8 cellular contexts compared by ENCODE assay signal in genomic region chr1:39268906-39269305, GRCh38.
DNase-seq lines count a peak whose midpoint lies in the region; TF ChIP-seq lines count a peak whose summit lies in the region.

No MANE protein-coding gene starts in this region.

- H3K4me1 ChIP-seq in NT2/D1 (ENCODE audit: insufficient read depth, insufficient read length) = peaks cover 17% of the 10 kb centered on the region
- peaks cover 62 to 86% (median 85%) of the 10 kb centered on the region in 4 donors for H3K4me1 ChIP-seq in esophagus muscularis mucosa

- H3K4me3 ChIP-seq in NT2/D1 (ENCODE audit: insufficient read length, low read depth) (peak overlapping the region; percentile 24), esophagus muscularis mucosa (peak overlapping the region; percentile 40 to 54 (median 48))

- WGBS in esophagus muscularis mucosa = 36% methylated on average over 8 of the region's 8 CpGs

- no peak overlapping the region for H3K9ac ChIP-seq in NT2/D1 (ENCODE audit: insufficient read length, low read depth)

- no peaks in the 10 kb centered on the region for H3K36me3 Mint-ChIP-seq in progenitor cell of endocrine pancreas (ENCODE audit: insufficient read depth)

- H3K27me3 Mint-ChIP-seq in progenitor cell of endocrine pancreas = no peaks in the 10 kb centered on the region

- H3K9me3 ChIP-seq in NT2/D1 (ENCODE audit: insufficient read depth, low read length) = no peaks in the 10 kb centered on the region
- H3K9me3 ChIP-seq in esophagus muscularis mucosa = no peaks in the 10 kb centered on the region

- H3K36me3 ChIP-seq in NT2/D1 (ENCODE audit: insufficient read depth, insufficient read length, low read length) (peaks cover 9% of the 10 kb centered on the region), esophagus muscularis mucosa (peaks cover 0 to 4% (median 0%) of the 10 kb centered on the region in 4 donors)

- TF ChIP-seq EP300 in esophagus muscularis mucosa (IDR thresholded peaks at IDR 0.05) = no peak

- peak overlapping the region; percentile 86 for H3K27ac Mint-ChIP-seq in progenitor cell of endocrine pancreas

- TF ChIP-seq CTCF in esophagus muscularis mucosa (IDR thresholded peaks at IDR 0.05) = no peak
- TF ChIP-seq CTCF in progenitor cell of endocrine pancreas (IDR thresholded peaks at IDR 0.05; ENCODE audit: unreplicated experiment) = no peak

- intact Hi-C loops in esophagus muscularis mucosa (cut with DNase I) = no loop called here

- peak overlapping the region; percentile 85 to 87 (median 86) for H3K27ac ChIP-seq in esophagus muscularis mucosa (replicated peaks in 1 of 4)

- no peaks in the 10 kb centered on the region for H3K9me3 Mint-ChIP-seq in progenitor cell of endocrine pancreas (ENCODE audit: low read depth)

- H3K4me1 Mint-ChIP-seq in progenitor cell of endocrine pancreas (ENCODE audit: low read depth) = peaks cover 39% of the 10 kb centered on the region

- H3K4me3 Mint-ChIP-seq in progenitor cell of endocrine pancreas (ENCODE audit: low read depth) = peak overlapping the region; percentile 46

- TF ChIP-seq POLR2A in esophagus muscularis mucosa (IDR thresholded peaks at IDR 0.05; ENCODE audit: low read depth) (no peak), erythroblast (IDR thresholded peaks at IDR 0.05; ENCODE audit: low read length) (no peak)

- DNase-seq in ELR (ENCODE audit: low read depth) (peak; percentile 41), NT2/D1 (ENCODE audit: low read depth, low spot score) (peak; percentile 61), esophagus muscularis mucosa (ENCODE audit: extremely low spot score) (no peak), progenitor cell of endocrine pancreas (ENCODE audit: low spot score, unreplicated experiment) (no peak), erythroblast (lab: John Stamatoyannopoulos, UW) (no peak), SHP77 treated with DMSO at 0.1 percent for 48 hours (lab: John Stamatoyannopoulos, UW) (no peak), foreskin melanocyte (no peak)
- no peak for DNase-seq in effector CD4-positive, alpha-beta T cell

- H3K27me3 ChIP-seq in NT2/D1 (ENCODE audit: insufficient read depth, insufficient read length) = no peaks in the 10 kb centered on the region
- H3K27me3 ChIP-seq in esophagus muscularis mucosa = no peaks in the 10 kb centered on the region

Comparison
In these comparisons a context has a peak if more than half of its experiments do, and no peak if none do; other contexts are left out.
1. DNase-seq: peak in ELR (single experiment) and NT2/D1 (single experiment); none in esophagus muscularis mucosa (single experiment), progenitor cell of endocrine pancreas (single experiment), erythroblast (0 of 2), SHP77 treated with DMSO at 0.1 percent for 48 hours (single experiment), foreskin melanocyte (single experiment) and effector CD4-positive, alpha-beta T cell (single experiment).